ENCODE assay signal across 23 cellular contexts in genomic region chr15:70753101-70753829, GRCh38. TPM values are rescaled to one million over a fixed set of nuclear protein-coding genes. Genes with fewer than 3 reads are reported as not detected.
DNase-seq lines count a peak whose midpoint lies in the region; ATAC-seq, FAIRE-seq and TF ChIP-seq lines count a peak whose summit lies in the region.
"Had no signal": no experiment of that assay in that cellular context is flagged by ENCODE, and none has a peak within 500 bp of the region (broad histone marks: within the 10 kb centered on the region; RNA-seq: fewer than 3 reads in every experiment).

No MANE protein-coding gene starts in this region.

- TF ChIP-seq CTCF in right atrium auricular region (IDR thresholded peaks at IDR 0.05): no peak
- no peak for TF ChIP-seq CTCF in astrocyte (IDR thresholded peaks at IDR 0.05; ENCODE audit: insufficient read depth, low read depth, low read length)
- TF ChIP-seq CTCF in osteocyte (IDR thresholded peaks at IDR 0.05): no peak
- no peak for TF ChIP-seq CTCF in adrenal gland (IDR thresholded peaks at IDR 0.05)
- no peak for TF ChIP-seq CTCF in lower leg skin (IDR thresholded peaks at IDR 0.05)

- no peak overlapping the region for H3K9ac ChIP-seq in astrocyte (ENCODE audit: low read length)

- intact Hi-C loops in left cardiac atrium (cut with DNase I): no loop called here
- intact Hi-C loops in adrenal gland (cut with DNase I): no loop called here
- intact Hi-C loops in lower leg skin (cut with DNase I; ENCODE audit: low total_unique reads): no loop called here

- peaks cover 96% of the 10 kb centered on the region for H3K79me2 ChIP-seq in astrocyte (ENCODE audit: insufficient read depth, low read length)

- WGBS in adrenal gland, 4 donors: 56 to 64% (median 63%) methylated on average over 4 of the region's 4 CpGs
- 51 to 58% methylated on average over 4 of the region's 4 CpGs for WGBS in lower leg skin, 2 donors

- no peaks in the 10 kb centered on the region for H3K9me3 Mint-ChIP-seq in astrocyte (ENCODE audit: unreplicated experiment)
- no peaks in the 10 kb centered on the region for H3K9me3 Mint-ChIP-seq in osteocyte (ENCODE audit: unreplicated experiment)
- H3K9me3 Mint-ChIP-seq: IgD-negative memory B cell had no signal

- peak overlapping the region; percentile 66 to 74 for H3K27ac ChIP-seq in right atrium auricular region
- H3K27ac ChIP-seq in astrocyte (ENCODE audit: low read depth, low read length): no peak overlapping the region
- no peak overlapping the region for H3K27ac ChIP-seq in adrenal gland
- H3K27ac ChIP-seq: C4-2B, PC-9, SJCRH30 had no signal

- H3K4me3 ChIP-seq in right atrium auricular region: no peak overlapping the region
- no peak overlapping the region for H3K4me3 ChIP-seq in astrocyte (ENCODE audit: insufficient read depth, low read depth, low read length)
- no peak overlapping the region for H3K4me3 ChIP-seq in adrenal gland
- no peak overlapping the region for H3K4me3 ChIP-seq in lower leg skin (ENCODE audit: low read depth, poor library complexity, severe bottlenecking)
- H3K4me3 ChIP-seq: MG63, PC-9, SJCRH30 had no signal

- H3K36me3 Mint-ChIP-seq in astrocyte (ENCODE audit: low read depth, unreplicated experiment): peaks cover 3% of the 10 kb centered on the region
- peaks cover 28% of the 10 kb centered on the region for H3K36me3 Mint-ChIP-seq in osteocyte (ENCODE audit: unreplicated experiment)
- H3K36me3 Mint-ChIP-seq: IgD-negative memory B cell had no signal

- H3K4me1 ChIP-seq in right atrium auricular region (peaks cover 0 to 65% of the 10 kb centered on the region in 2 donors), astrocyte (ENCODE audit: insufficient read depth, low read length) (no peaks in the 10 kb centered on the region), adrenal gland (replicated peaks in 1 of 2) (peaks cover 4 to 16% of the 10 kb centered on the region in 2 donors)

- H3K4me2 ChIP-seq in astrocyte (ENCODE audit: low read length): no peak overlapping the region
- H3K4me2 ChIP-seq: PC-9 had no signal

- H3K36me3 ChIP-seq in right atrium auricular region (no peaks in the 10 kb centered on the region), astrocyte (ENCODE audit: insufficient read depth, low read length) (peaks cover 8% of the 10 kb centered on the region), adrenal gland (replicated peaks in 1 of 2) (no peaks in the 10 kb centered on the region)
- H3K36me3 ChIP-seq: SJCRH30 had no signal

- H4K20me1 ChIP-seq in astrocyte (ENCODE audit: insufficient read depth, low read length): peaks cover 68% of the 10 kb centered on the region

- no peaks in the 10 kb centered on the region for H3K27me3 ChIP-seq in right atrium auricular region
- no peaks in the 10 kb centered on the region for H3K27me3 ChIP-seq in astrocyte (ENCODE audit: insufficient read depth, low read length)
- no peaks in the 10 kb centered on the region for H3K27me3 ChIP-seq in adrenal gland
- H3K27me3 ChIP-seq: MG63, SJCRH30 had no signal

- TF ChIP-seq POLR2A in adrenal gland (IDR thresholded peaks at IDR 0.05) (no peak), lower leg skin (IDR thresholded peaks at IDR 0.05) (no peak)

- H3K4me3 Mint-ChIP-seq in astrocyte (ENCODE audit: unreplicated experiment) (no peak overlapping the region), osteocyte (ENCODE audit: unreplicated experiment) (no peak overlapping the region)
- H3K4me3 Mint-ChIP-seq: IgD-negative memory B cell had no signal

- H3K27ac Mint-ChIP-seq in astrocyte (ENCODE audit: unreplicated experiment) (peak overlapping the region; percentile 12), osteocyte (ENCODE audit: unreplicated experiment) (peak overlapping the region; percentile 27)
- H3K27ac Mint-ChIP-seq: IgD-negative memory B cell had no signal

- no peak for ATAC-seq in left cardiac atrium
- ATAC-seq in HG03159 (IDR thresholded peaks at IDR 0.05; ENCODE audit: unreplicated experiment): no peak

- FAIRE-seq in astrocyte (lab: Jason Lieb, UNC): no peak
- FAIRE-seq: A204.1, D721Med, H54 had no signal

- no peak for DNase-seq in right atrium auricular region (ENCODE audit: low spot score)
- no peak for DNase-seq in left cardiac atrium
- DNase-seq in astrocyte (ENCODE audit: low read depth): no peak
- no peak for DNase-seq in osteocyte (ENCODE audit: extremely low spot score, unreplicated experiment)
- no peak for DNase-seq in adrenal gland
- DNase-seq in UCSD-AML1 (lab: John Stamatoyannopoulos, UW; ENCODE audit: unreplicated experiment): no peak
- no peak for DNase-seq in lower leg skin (ENCODE audit: low spot score in 2 of 2)
- DNase-seq: DMS79, Karpas-422, MG63, NCI-H1048, NCI-H1436 treated with DMSO at 0.1 percent for 48 hours, NCI-H2029, NCI-H345, NCI-H526, PC-9, SJCRH30 had no signal

- H3K9me3 ChIP-seq in right atrium auricular region: no peaks in the 10 kb centered on the region
- no peaks in the 10 kb centered on the region for H3K9me3 ChIP-seq in astrocyte (ENCODE audit: insufficient read depth, low read depth, low read length)
- H3K9me3 ChIP-seq in adrenal gland (replicated peaks in 1 of 3): no peaks in the 10 kb centered on the region
- H3K9me3 ChIP-seq: MG63, SJCRH30 had no signal

- H3K27me3 Mint-ChIP-seq in astrocyte (ENCODE audit: low read depth, unreplicated experiment) (no peaks in the 10 kb centered on the region), osteocyte (ENCODE audit: unreplicated experiment) (no peaks in the 10 kb centered on the region)

- H3K4me1 Mint-ChIP-seq in astrocyte (ENCODE audit: low read depth, unreplicated experiment) (peaks cover 31% of the 10 kb centered on the region), osteocyte (ENCODE audit: unreplicated experiment) (peaks cover 79% of the 10 kb centered on the region)

- no peak overlapping the region for H2AFZ ChIP-seq in astrocyte (ENCODE audit: low read depth, low read length)
- H2AFZ ChIP-seq: PC-9 had no signal

RNA-seq across cellular contexts. Expression of gene UACA, which starts 10.1 kb away (rescaled TPM):
- total RNA-seq in right atrium auricular region (10 to 100 TPM; 18.4 to 30.1 TPM), left cardiac atrium (10 to 100 TPM; 28.2 to 37.6 TPM), astrocyte (168 and 200 TPM in 2 replicates), osteocyte (259 and 264 TPM in 2 replicates), adrenal gland (10 to 100 TPM; 16.7 to 53.3 (median 34.5) TPM), lower leg skin (10 to 100 TPM; 37.8 to 47.3 (median 42.1) TPM)
- polyA plus RNA-seq in adrenal gland: 100 to 1,000 TPM in 1 of 3 donors, 10 to 100 TPM in 2; 27.3 to 186 (median 87.8) TPM

Comparison
In these comparisons a context has a peak if more than half of its experiments do, and no peak if none do; other contexts are left out.
1. H3K27ac ChIP-seq: peak in right atrium auricular region (2 of 2); none in astrocyte (single experiment) and adrenal gland (0 of 5).